In the genomic region with DNA sequence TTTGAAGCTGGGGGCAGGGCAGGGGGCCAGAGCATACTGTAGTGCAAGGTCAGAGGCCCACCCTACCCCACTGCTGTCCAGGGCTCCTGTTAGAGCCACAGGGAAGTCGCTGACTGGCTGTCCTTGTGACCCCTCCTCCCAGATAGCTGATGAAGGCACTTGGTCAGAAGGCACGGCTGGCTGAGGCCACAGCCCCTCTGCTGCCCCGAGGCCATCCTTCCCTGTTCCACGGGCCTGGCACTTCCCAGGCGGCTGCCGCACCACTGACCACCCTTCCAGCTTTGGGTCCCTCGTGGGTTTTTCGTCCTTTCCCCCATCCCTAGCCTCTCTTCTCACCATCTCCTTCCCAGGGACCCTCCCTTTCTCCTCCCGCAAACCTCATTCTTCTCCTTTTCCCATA, we compare ENCODE assay signal across 2 cellular contexts.
TF ChIP-seq lines count a peak whose summit lies in the region.

No MANE protein-coding gene starts in this region.

TF ChIP-seq in SK-N-SH, 30 proteins besides CTCF, POLR2A, EP300 and RAD21:
- TF ChIP-seq, protein P1, sequence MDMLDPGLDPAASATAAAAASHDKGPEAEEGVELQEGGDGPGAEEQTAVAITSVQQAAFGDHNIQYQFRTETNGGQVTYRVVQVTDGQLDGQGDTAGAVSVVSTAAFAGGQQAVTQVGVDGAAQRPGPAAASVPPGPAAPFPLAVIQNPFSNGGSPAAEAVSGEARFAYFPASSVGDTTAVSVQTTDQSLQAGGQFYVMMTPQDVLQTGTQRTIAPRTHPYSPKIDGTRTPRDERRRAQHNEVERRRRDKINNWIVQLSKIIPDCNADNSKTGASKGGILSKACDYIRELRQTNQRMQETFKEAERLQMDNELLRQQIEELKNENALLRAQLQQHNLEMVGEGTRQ (IDR thresholded peaks at IDR 0.05; ENCODE audit: borderline replicate concordance, low read depth, low read length) = no peak
- TF ChIP-seq, protein P2, sequence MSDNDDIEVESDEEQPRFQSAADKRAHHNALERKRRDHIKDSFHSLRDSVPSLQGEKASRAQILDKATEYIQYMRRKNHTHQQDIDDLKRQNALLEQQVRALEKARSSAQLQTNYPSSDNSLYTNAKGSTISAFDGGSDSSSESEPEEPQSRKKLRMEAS (IDR thresholded peaks at IDR 0.05; ENCODE audit: low read depth) = no peak
- no peak for TF ChIP-seq SMC3 (IDR thresholded peaks at IDR 0.05; ENCODE audit: low read depth, low read length)
- no peak for TF ChIP-seq GABPA (IDR thresholded peaks at IDR 0.05; ENCODE audit: low read depth)
- no peak for TF ChIP-seq RFX5 (IDR thresholded peaks at IDR 0.05; ENCODE audit: low read length)
- no peak for TF ChIP-seq ZBTB33 (IDR thresholded peaks at IDR 0.05; ENCODE audit: borderline replicate concordance, low read depth)
- no peak for TF ChIP-seq JUND (IDR thresholded peaks at IDR 0.05)
- no peak for TF ChIP-seq REST (IDR thresholded peaks at IDR 0.05; ENCODE audit: low read depth, low read length)
- TF ChIP-seq MXI1 (IDR thresholded peaks at IDR 0.05; ENCODE audit: low read depth, low read length) = no peak
- TF ChIP-seq IRF3 (IDR thresholded peaks at IDR 0.05; ENCODE audit: low read depth, low read length) = no peak
- no peak for TF ChIP-seq FOXM1 (IDR thresholded peaks at IDR 0.05; ENCODE audit: low read depth)
- TF ChIP-seq TCF12 (IDR thresholded peaks at IDR 0.05) = no peak
- TF ChIP-seq NRF1 (IDR thresholded peaks at IDR 0.05; ENCODE audit: low read depth, low read length) = no peak

TF ChIP-seq in SK-N-SH treated with all-trans-retinoic acid at 6 μM for 48 hours, 23 proteins besides CTCF, POLR2A, EP300 and RAD21 (continued from another document):
- TF ChIP-seq PATZ1 (CRISPR knock-in tag; IDR thresholded peaks at IDR 0.05; ENCODE audit: borderline replicate concordance) (no peak), ZNF70 (CRISPR knock-in tag; IDR thresholded peaks at IDR 0.05) (no peak)
